ENCODE assay signal across 33 cellular contexts in the genomic region with DNA sequence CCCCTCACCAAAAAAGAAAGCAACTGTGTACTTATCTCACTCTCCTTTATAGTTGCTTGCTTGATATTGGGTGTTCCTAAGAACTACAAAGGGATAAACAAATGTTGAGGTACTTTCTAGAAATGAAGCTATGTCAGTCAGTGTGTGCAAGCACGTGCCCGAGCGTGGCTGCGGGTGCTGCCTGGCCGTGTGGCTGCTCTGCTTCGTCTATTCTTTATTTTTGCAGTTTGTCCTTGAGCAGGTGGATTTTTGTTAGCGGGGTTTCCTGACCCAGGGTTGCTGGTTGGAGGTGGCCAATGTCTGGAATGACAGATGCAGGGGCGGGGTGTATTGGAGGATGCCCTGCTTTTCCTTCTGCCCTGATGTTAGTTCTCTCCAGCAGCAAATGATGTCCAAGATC.
"Had no signal": no experiment of that assay in that cellular context is flagged by ENCODE, and none has a peak within 500 bp of the region (broad histone marks: within the 10 kb centered on the region; RNA-seq: fewer than 3 reads in every experiment).

No MANE protein-coding gene starts in this region.

- H3K4me3 Mint-ChIP-seq: activated CD4-positive, alpha-beta memory T cell treated with anti-CD3 and anti-CD28 coated beads, Interleukin-2, amount 10 ng/mL, durations not matched to agents 7 days and 5 days; activated CD4-positive, alpha-beta T cell treated with anti-CD3 and anti-CD28 coated beads for 36 hours; activated CD4-positive, alpha-beta T cell treated with anti-CD3 and anti-CD28 coated beads, Interleukin-2, amount 10 ng/mL, durations not matched to agents 7 days and 5 days; activated CD8-positive, alpha-beta memory T cell treated with anti-CD3 and anti-CD28 coated beads, Interleukin-2, amount 10 ng/mL, durations not matched to agents 7 days and 5 days; activated CD8-positive, alpha-beta T cell treated with anti-CD3 and anti-CD28 coated beads, Interleukin-2, amount 10 ng/mL, durations not matched to agents 7 days and 5 days; activated naive CD4-positive, alpha-beta T cell treated with anti-CD3 and anti-CD28 coated beads, Interleukin-2, amount 10 ng/mL, durations not matched to agents 7 days and 5 days; activated naive CD4-positive, alpha-beta T cell treated with anti-CD3 and anti-CD28 coated beads, Interleukin-2, amount 50 U/mL, for 24 hours; activated naive CD8-positive, alpha-beta T cell; activated naive CD8-positive, alpha-beta T cell treated with anti-CD3 and anti-CD28 coated beads, Interleukin-2, amount 10 ng/mL, durations not matched to agents 7 days and 5 days; activated naive CD8-positive, alpha-beta T cell treated with anti-CD3 and anti-CD28 coated beads, Interleukin-2, amount 50 U/mL, for 24 hours; activated T-cell treated with anti-CD3 and anti-CD28 coated beads, Interleukin-2, amount 50 U/mL, for 24 hours; brain; T-cell; T-helper 17 cell; WTC11 had no signal

- H3K4me3 ChIP-seq: ascending aorta had no signal

- H3K36me3 ChIP-seq: ascending aorta, WERI-Rb-1 had no signal

- H3K9me3 Mint-ChIP-seq: activated CD4-positive, alpha-beta T cell treated with anti-CD3 and anti-CD28 coated beads, Interleukin-2, amount 10 ng/mL, durations not matched to agents 7 days and 5 days; activated naive CD4-positive, alpha-beta T cell treated with anti-CD3 and anti-CD28 coated beads, Interleukin-2, amount 10 ng/mL, durations not matched to agents 7 days and 5 days; activated naive CD4-positive, alpha-beta T cell treated with anti-CD3 and anti-CD28 coated beads, Interleukin-2, amount 50 U/mL, for 24 hours; activated naive CD8-positive, alpha-beta T cell treated with anti-CD3 and anti-CD28 coated beads, Interleukin-2, amount 10 ng/mL, durations not matched to agents 7 days and 5 days; activated naive CD8-positive, alpha-beta T cell treated with anti-CD3 and anti-CD28 coated beads, Interleukin-2, amount 50 U/mL, for 24 hours; activated T-helper 2 cell treated with anti-CD3 and anti-CD28 coated beads, Interferon-gamma antibody, Interleukin-2, Interleukin-4, amounts not matched to agents 10 μg/mL and 5 μg/mL and 100 μg/mL, durations not matched to agents 14 hours and 24 hours and 36 hours had no signal

- H3K9me3 ChIP-seq: ascending aorta had no signal

- DNase-seq: activated CD4-positive, alpha-beta memory T cell treated with anti-CD3 and anti-CD28 coated beads, Interleukin-2, amount 10 ng/mL, durations not matched to agents 7 days and 5 days; activated CD4-positive, alpha-beta T cell treated with anti-CD3 and anti-CD28 coated beads for 1 hour; activated CD4-positive, alpha-beta T cell treated with anti-CD3 and anti-CD28 coated beads for 36 hours; activated CD4-positive, alpha-beta T cell treated with anti-CD3 and anti-CD28 coated beads for 48 hours; activated CD4-positive, alpha-beta T cell treated with anti-CD3 and anti-CD28 coated beads, Interleukin-2, amount 10 ng/mL, durations not matched to agents 7 days and 5 days; activated CD4-positive, alpha-beta T cell treated with anti-CD3 and anti-CD28 coated beads, Interleukin-2, amount 50 U/mL, for 48 hours; activated CD4-positive, CD25-positive, alpha-beta regulatory T cell; activated CD8-positive, alpha-beta memory T cell treated with anti-CD3 and anti-CD28 coated beads for 24 hours; activated CD8-positive, alpha-beta memory T cell treated with anti-CD3 and anti-CD28 coated beads, Interleukin-2, amount 10 ng/mL, durations not matched to agents 7 days and 5 days; activated CD8-positive, alpha-beta memory T cell treated with anti-CD3 and anti-CD28 coated beads, Interleukin-2, amount 50 U/mL, for 48 hours; activated CD8-positive, alpha-beta T cell treated with anti-CD3 and anti-CD28 coated beads, Interleukin-2, amount 10 ng/mL, durations not matched to agents 7 days and 5 days; activated effector memory CD4-positive, alpha-beta T cell treated with Interleukin-2 at 50 U/mL for 16 hours; activated gamma-delta T cell; activated naive CD4-positive, alpha-beta T cell treated with anti-CD3 and anti-CD28 coated beads, Interleukin-2, amount 10 ng/mL, durations not matched to agents 7 days and 5 days; activated naive CD4-positive, alpha-beta T cell treated with Interleukin-2 at 50 U/mL for 16 hours; activated naive CD8-positive, alpha-beta T cell treated with anti-CD3 and anti-CD28 coated beads, Interleukin-2, amount 10 ng/mL, durations not matched to agents 7 days and 5 days; activated naive CD8-positive, alpha-beta T cell treated with anti-CD3 and anti-CD28 coated beads, Interleukin-2, amount 50 U/mL, for 24 hours; activated T-cell treated with anti-CD3 and anti-CD28 coated beads, Interleukin-2, amount 50 U/mL, for 24 hours; activated T-cell treated with anti-CD3 and anti-CD28 coated beads, Interleukin-2, amount 50 U/mL, for 48 hours; amygdala; anterior cingulate cortex; central memory CD4-positive, alpha-beta T cell; T-cell; T-helper 17 cell; T1000; WERI-Rb-1 had no signal

- H3K27ac Mint-ChIP-seq: activated CD4-positive, alpha-beta memory T cell treated with anti-CD3 and anti-CD28 coated beads, Interleukin-2, amount 10 ng/mL, durations not matched to agents 7 days and 5 days; activated CD4-positive, alpha-beta T cell treated with anti-CD3 and anti-CD28 coated beads for 36 hours; activated CD4-positive, alpha-beta T cell treated with anti-CD3 and anti-CD28 coated beads, Interleukin-2, amount 10 ng/mL, durations not matched to agents 7 days and 5 days; activated CD8-positive, alpha-beta memory T cell treated with anti-CD3 and anti-CD28 coated beads, Interleukin-2, amount 10 ng/mL, durations not matched to agents 7 days and 5 days; activated CD8-positive, alpha-beta T cell treated with anti-CD3 and anti-CD28 coated beads, Interleukin-2, amount 10 ng/mL, durations not matched to agents 7 days and 5 days; activated naive CD4-positive, alpha-beta T cell treated with anti-CD3 and anti-CD28 coated beads, Interleukin-2, amount 10 ng/mL, durations not matched to agents 7 days and 5 days; activated naive CD4-positive, alpha-beta T cell treated with anti-CD3 and anti-CD28 coated beads, Interleukin-2, amount 50 U/mL, for 24 hours; activated naive CD8-positive, alpha-beta T cell; activated naive CD8-positive, alpha-beta T cell treated with anti-CD3 and anti-CD28 coated beads, Interleukin-2, amount 10 ng/mL, durations not matched to agents 7 days and 5 days; activated naive CD8-positive, alpha-beta T cell treated with anti-CD3 and anti-CD28 coated beads, Interleukin-2, amount 50 U/mL, for 24 hours; activated T-cell treated with anti-CD3 and anti-CD28 coated beads, Interleukin-2, amount 50 U/mL, for 24 hours; activated T-helper 2 cell treated with anti-CD3 and anti-CD28 coated beads, Interferon-gamma antibody, Interleukin-2, Interleukin-4, amounts not matched to agents 10 μg/mL and 5 μg/mL and 100 μg/mL, durations not matched to agents 14 hours and 24 hours and 36 hours; brain; T-cell; T-helper 17 cell; WTC11 had no signal

- H3K4me1 Mint-ChIP-seq: activated CD4-positive, alpha-beta T cell treated with anti-CD3 and anti-CD28 coated beads for 36 hours; activated CD4-positive, alpha-beta T cell treated with anti-CD3 and anti-CD28 coated beads, Interleukin-2, amount 10 ng/mL, durations not matched to agents 7 days and 5 days; activated naive CD4-positive, alpha-beta T cell treated with anti-CD3 and anti-CD28 coated beads, Interleukin-2, amount 10 ng/mL, durations not matched to agents 7 days and 5 days; activated naive CD4-positive, alpha-beta T cell treated with anti-CD3 and anti-CD28 coated beads, Interleukin-2, amount 50 U/mL, for 24 hours; activated naive CD8-positive, alpha-beta T cell treated with anti-CD3 and anti-CD28 coated beads, Interleukin-2, amount 10 ng/mL, durations not matched to agents 7 days and 5 days; activated naive CD8-positive, alpha-beta T cell treated with anti-CD3 and anti-CD28 coated beads, Interleukin-2, amount 50 U/mL, for 24 hours; T-cell had no signal

- H3K27me3 ChIP-seq: ascending aorta had no signal

- H3K27ac ChIP-seq: ascending aorta, WERI-Rb-1 had no signal

- H3K4me1 ChIP-seq: ascending aorta had no signal

- H3K36me3 Mint-ChIP-seq: activated CD8-positive, alpha-beta memory T cell treated with anti-CD3 and anti-CD28 coated beads, Interleukin-2, amount 10 ng/mL, durations not matched to agents 7 days and 5 days; activated naive CD4-positive, alpha-beta T cell treated with anti-CD3 and anti-CD28 coated beads, Interleukin-2, amount 10 ng/mL, durations not matched to agents 7 days and 5 days; activated naive CD4-positive, alpha-beta T cell treated with anti-CD3 and anti-CD28 coated beads, Interleukin-2, amount 50 U/mL, for 24 hours; activated naive CD8-positive, alpha-beta T cell; activated naive CD8-positive, alpha-beta T cell treated with anti-CD3 and anti-CD28 coated beads, Interleukin-2, amount 10 ng/mL, durations not matched to agents 7 days and 5 days; brain; T-cell had no signal

- FAIRE-seq: TTC549 had no signal
